Comparison of ENCODE assay signal across 10 cellular contexts in genomic region chr1:111204923-111205723, GRCh38. TPM values are rescaled to one million over a fixed set of nuclear protein-coding genes. Genes with fewer than 3 reads are reported as not detected.
A peak's percentile ranks its signal among the peaks of the same experiment; 100 is the strongest.
DNase-seq lines count a peak whose midpoint lies in the region; ATAC-seq, FAIRE-seq and TF ChIP-seq lines count a peak whose summit lies in the region.
"Had no signal": no experiment of that assay in that cellular context is flagged by ENCODE, and none has a peak within 500 bp of the region (broad histone marks: within the 10 kb centered on the region; RNA-seq: fewer than 3 reads in every experiment).

No MANE protein-coding gene starts in this region.

- no peak overlapping the region for H3K27ac ChIP-seq in OCI-LY3 (ENCODE audit: low read length)
- H3K27ac ChIP-seq in skeletal muscle tissue (ENCODE audit: low read depth, low read length): no peak overlapping the region
- H3K27ac ChIP-seq: SJCRH30 had no signal

- H3K9me3 ChIP-seq in OCI-LY3 (ENCODE audit: insufficient read depth, low read length): no peaks in the 10 kb centered on the region
- H3K9me3 ChIP-seq in skeletal muscle tissue (ENCODE audit: control insufficient read depth in 3 of 3, low read length in 3 of 3): no peaks in the 10 kb centered on the region
- H3K9me3 ChIP-seq: SJCRH30 had no signal

- peak overlapping the region; percentile 92 for H3K4me3 ChIP-seq in OCI-LY3 (ENCODE audit: low read length)
- peak overlapping the region in 2 of 3 donors; percentile 57 to 66 for H3K4me3 ChIP-seq in skeletal muscle tissue (ENCODE audit: low read length in 3 of 3)
- H3K4me3 ChIP-seq: SJCRH30 had no signal

- H3K27me3 Mint-ChIP-seq in effector memory CD8-positive, alpha-beta T cell: no peaks in the 10 kb centered on the region

- H3K27me3 ChIP-seq in OCI-LY3 (ENCODE audit: low read depth, low read length) (no peaks in the 10 kb centered on the region), skeletal muscle tissue (ENCODE audit: control insufficient read depth in 3 of 3, insufficient read depth in 3 of 3, low read length in 3 of 3) (peaks cover 15 to 34% (median 20%) of the 10 kb centered on the region in 3 donors)

- H3K4me1 Mint-ChIP-seq in effector memory CD8-positive, alpha-beta T cell (ENCODE audit: low read depth in 2 of 2): peaks cover 43 to 52% of the 10 kb centered on the region in 2 donors

- H3K79me2 ChIP-seq in OCI-LY3 (ENCODE audit: low read length): no peaks in the 10 kb centered on the region

- H3K27ac Mint-ChIP-seq in effector memory CD8-positive, alpha-beta T cell: peak overlapping the region; percentile 93 to 97

- H3K36me3 ChIP-seq in OCI-LY3 (replicated peaks; ENCODE audit: low read depth, low read length) (no peaks in the 10 kb centered on the region), skeletal muscle tissue (ENCODE audit: control insufficient read depth in 3 of 3, insufficient read depth in 3 of 3, low read length in 3 of 3) (no peaks in the 10 kb centered on the region)
- H3K36me3 ChIP-seq: SJCRH30 had no signal

- peak overlapping the region; percentile 89 for H3K9ac ChIP-seq in OCI-LY3 (ENCODE audit: low read length)
- no peak overlapping the region for H3K9ac ChIP-seq in skeletal muscle tissue (ENCODE audit: low read depth in 1 of 3, low read length in 3 of 3)

- H4K20me1 ChIP-seq in OCI-LY3 (ENCODE audit: insufficient read depth, low read length): no peaks in the 10 kb centered on the region

- TF ChIP-seq CTCF in OCI-LY3 (IDR thresholded peaks at IDR 0.05; ENCODE audit: low read depth, low read length): no peak

- H3K4me3 Mint-ChIP-seq in effector memory CD8-positive, alpha-beta T cell: peak overlapping the region; percentile 93 to 99
- H3K4me3 Mint-ChIP-seq: neural crest cell had no signal

- peaks cover 29% of the 10 kb centered on the region for H3K36me3 Mint-ChIP-seq in effector memory CD8-positive, alpha-beta T cell (ENCODE audit: insufficient read depth)

- peak; percentile 64 for FAIRE-seq in GM12892 (lab: Jason Lieb, UNC)
- FAIRE-seq: colon had no signal

- peaks cover 22% of the 10 kb centered on the region for H3K4me1 ChIP-seq in OCI-LY3 (ENCODE audit: low read length)
- H3K4me1 ChIP-seq in skeletal muscle tissue (ENCODE audit: control insufficient read depth in 3 of 3, insufficient read depth in 3 of 3, low read length in 3 of 3): peaks cover 3 to 16% (median 4%) of the 10 kb centered on the region in 3 donors

- peak overlapping the region; percentile 58; the same call in 1 of the 2 replicates for H2AFZ ChIP-seq in OCI-LY3 (ENCODE audit: low read depth, low read length)

- TF ChIP-seq POLR2A in GM12892 (IDR thresholded peaks at IDR 0.05; ENCODE audit: low read depth, low read length): no peak

- DNase-seq in GM12892 (ENCODE audit: insufficient read length) (no peak), NCI-H1436 (lab: John Stamatoyannopoulos, UW) (no peak), kidney glomerular epithelial cell (lab: John Stamatoyannopoulos, UW) (no peak), NCI-H82 treated with DMSO at 0.1 percent for 48 hours (lab: John Stamatoyannopoulos, UW; ENCODE audit: unreplicated experiment) (no peak)
- DNase-seq in effector memory CD8-positive, alpha-beta T cell: no peak
- DNase-seq: SJCRH30 had no signal

- peak overlapping the region; percentile 99 for H3K4me2 ChIP-seq in OCI-LY3 (ENCODE audit: low read length)

- ATAC-seq in effector memory CD8-positive, alpha-beta T cell (replicated peaks): no peak

- H3K9me3 Mint-ChIP-seq in effector memory CD8-positive, alpha-beta T cell: no peaks in the 10 kb centered on the region
- H3K9me3 Mint-ChIP-seq: neural crest cell had no signal

RNA-seq across cellular contexts. Expression of gene DENND2D, which starts 4.7 kb away (rescaled TPM):
- 46.1 TPM for polyA plus RNA-seq in GM12892 (2012; ENCODE audit: missing spikeins)
- 3.7 TPM for total RNA-seq in skeletal muscle tissue
- total RNA-seq: neural crest cell, SJCRH30 had no signal

RNA-seq across cellular contexts. Expression of gene CHI3L2, which starts 22.4 kb away (rescaled TPM):
- 2.4 TPM for polyA plus RNA-seq in GM12892 (2012; ENCODE audit: missing spikeins)
- total RNA-seq in skeletal muscle tissue: 1.0 TPM
- total RNA-seq: neural crest cell had no signal
